Comparison of ENCODE assay signal across 15 cellular contexts in the genomic region with DNA sequence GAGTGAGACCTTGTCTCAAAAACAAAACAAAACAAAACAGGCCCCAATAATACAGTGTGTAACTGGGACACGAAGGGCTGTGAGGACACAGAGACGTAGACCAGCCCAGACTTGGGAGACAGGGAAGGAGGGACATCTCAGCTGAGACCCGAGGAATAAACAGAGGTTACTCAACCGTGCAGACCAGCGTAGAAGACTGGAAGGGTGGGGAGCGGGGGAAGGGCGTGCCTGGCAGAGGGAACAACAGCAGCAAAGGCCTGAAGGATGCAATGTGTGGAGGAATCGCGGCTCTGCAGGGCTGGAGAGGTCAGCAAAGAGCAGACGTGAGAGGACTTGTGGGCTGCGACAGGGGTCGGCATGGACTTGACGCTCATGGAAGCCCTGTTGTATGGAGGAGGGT. TPM values are rescaled to one million over a fixed set of nuclear protein-coding genes. Genes with fewer than 3 reads are reported as not detected.
A peak's percentile ranks its signal among the peaks of the same experiment; 100 is the strongest.
DNase-seq lines count a peak whose midpoint lies in the region; ATAC-seq and TF ChIP-seq lines count a peak whose summit lies in the region.
"Had no signal": no experiment of that assay in that cellular context is flagged by ENCODE, and none has a peak within 500 bp of the region (broad histone marks: within the 10 kb centered on the region; RNA-seq: fewer than 3 reads in every experiment).

No MANE protein-coding gene starts in this region.

- no peak overlapping the region for H2BK15ac ChIP-seq in mesenchymal stem cell (ENCODE audit: low read depth, poor library complexity, severe bottlenecking)

- H3K14ac ChIP-seq in mesenchymal stem cell (ENCODE audit: low read length in 2 of 2) = no peak overlapping the region

- no peaks in the 10 kb centered on the region for H3K36me3 Mint-ChIP-seq in activated CD8-positive, alpha-beta T cell treated with anti-CD3 and anti-CD28 coated beads for 36 hours (ENCODE audit: low read depth)

- H2AK5ac ChIP-seq in mesenchymal stem cell (ENCODE audit: low read length, severe bottlenecking) = no peak overlapping the region

- no peak overlapping the region for H3K9ac ChIP-seq in mesenchymal stem cell (ENCODE audit: low read length)

- H2AFZ ChIP-seq in mesenchymal stem cell (ENCODE audit: low read depth, low read length) = no peak overlapping the region

- H3K27ac Mint-ChIP-seq in activated CD8-positive, alpha-beta T cell treated with anti-CD3 and anti-CD28 coated beads for 36 hours = no peak overlapping the region

- H3K4ac ChIP-seq in mesenchymal stem cell (ENCODE audit: low read depth in 1 of 2, low read length in 2 of 2) = no peak overlapping the region

- TF ChIP-seq CTCF in activated CD8-positive, alpha-beta T cell treated with anti-CD3 and anti-CD28 coated beads for 36 hours (IDR thresholded peaks at IDR 0.05) = no peak

- H3K4me3 Mint-ChIP-seq in activated CD8-positive, alpha-beta T cell treated with anti-CD3 and anti-CD28 coated beads for 36 hours = peak overlapping the region; percentile 26

- no peaks in the 10 kb centered on the region for H3K9me3 ChIP-seq in mesenchymal stem cell (ENCODE audit: control insufficient read depth, low read length)
- H3K9me3 ChIP-seq: left lung, pancreas, Peyer's patch had no signal

- H3K27ac ChIP-seq in mesenchymal stem cell (ENCODE audit: low read length, poor library complexity, severe bottlenecking) = no peak overlapping the region
- H3K27ac ChIP-seq: left lung, pancreas, Peyer's patch had no signal

- peaks cover 26% of the 10 kb centered on the region for H3K4me1 ChIP-seq in mesenchymal stem cell (ENCODE audit: control insufficient read depth, insufficient read depth, low read depth, low read length)
- H3K4me1 ChIP-seq: pancreas had no signal

- intact Hi-C loops in activated CD8-positive, alpha-beta T cell treated with anti-CD3 and anti-CD28 coated beads for 36 hours (cut with micrococcal nuclease) = loop anchor here (5.0 to 10.0 kb wide), 3 partner anchors 126 to 208 kb away; a partner anchor contains a TSS

- H3K4me2 ChIP-seq in mesenchymal stem cell (ENCODE audit: low read length, poor library complexity, severe bottlenecking) = no peak overlapping the region

- no peaks in the 10 kb centered on the region for H3K36me3 ChIP-seq in mesenchymal stem cell (ENCODE audit: control insufficient read depth in 1 of 2, insufficient read depth in 2 of 2, low read depth in 1 of 2, low read length in 2 of 2)
- H3K36me3 ChIP-seq: left lung, pancreas, Peyer's patch had no signal

- 29% methylated on average over 13 of the region's 13 CpGs for WGBS in mesenchymal stem cell

- H3K27me3 ChIP-seq in mesenchymal stem cell (ENCODE audit: control insufficient read depth in 1 of 2, insufficient read depth in 1 of 2, low read length in 2 of 2) = peaks cover 0 to 8% of the 10 kb centered on the region in 2 experiments
- H3K27me3 ChIP-seq: pancreas, Peyer's patch had no signal

- DNase-seq in COLO668 (lab: John Stamatoyannopoulos, UW; ENCODE audit: unreplicated experiment) = peak; percentile 17
- DNase-seq in activated CD8-positive, alpha-beta T cell treated with anti-CD3 and anti-CD28 coated beads for 36 hours = no peak
- DNase-seq in mesenchymal stem cell = peak; percentile 55
- DNase-seq in NCI-H446 (lab: John Stamatoyannopoulos, UW) = no peak
- DNase-seq in NCI-H1417 treated with DMSO at 0.1 percent for 48 hours (lab: John Stamatoyannopoulos, UW) = no peak
- DNase-seq in NOMO-1 (lab: John Stamatoyannopoulos, UW; ENCODE audit: unreplicated experiment in 2 of 2) = no peak
- DNase-seq: anterior cingulate cortex; KBM-7; pancreas; Peyer's patch; stimulated activated CD4-positive, alpha-beta T cell treated with anti-CD3 and anti-CD28 coated beads, Interleukin-4, amount 100 ng/mL, for 24 hours; stimulated activated CD8-positive, alpha-beta memory T cell treated with anti-CD3 and anti-CD28 coated beads, Interleukin-4, amount 100 ng/mL, for 48 hours had no signal

- no peak overlapping the region for H3K18ac ChIP-seq in mesenchymal stem cell (ENCODE audit: low read depth in 1 of 2, low read length in 2 of 2)

- H4K91ac ChIP-seq in mesenchymal stem cell (ENCODE audit: low read length) = no peak overlapping the region

- no peak overlapping the region for H4K8ac ChIP-seq in mesenchymal stem cell (ENCODE audit: low read length)

- peaks cover 39% of the 10 kb centered on the region for H3K4me1 Mint-ChIP-seq in activated CD8-positive, alpha-beta T cell treated with anti-CD3 and anti-CD28 coated beads for 36 hours (ENCODE audit: low read depth)

- no peak overlapping the region for H3K4me3 ChIP-seq in mesenchymal stem cell (ENCODE audit: insufficient read depth in 1 of 2, low read depth in 1 of 2, low read length in 2 of 2)
- H3K4me3 ChIP-seq: left lung, pancreas, Peyer's patch, skin epidermis had no signal

- no peak overlapping the region for H2BK12ac ChIP-seq in mesenchymal stem cell (ENCODE audit: low read length in 2 of 2)

- no peak overlapping the region for H2BK5ac ChIP-seq in mesenchymal stem cell (ENCODE audit: low read depth, low read length, poor library complexity, severe bottlenecking)

- CTCF ChIA-PET in activated CD8-positive, alpha-beta T cell treated with anti-CD3 and anti-CD28 coated beads for 36 hours (lab: Charles Lee) = interaction anchor here (0.7 to 6.2 kb wide), 24 partner anchors 11 to 207 kb away, joined by 3 to 53 read pairs (median 6); a partner anchor contains a TSS

- no peak overlapping the region for H3K23ac ChIP-seq in mesenchymal stem cell (ENCODE audit: low read length in 2 of 2)

- no peaks in the 10 kb centered on the region for H3K9me3 Mint-ChIP-seq in activated CD8-positive, alpha-beta T cell treated with anti-CD3 and anti-CD28 coated beads for 36 hours

- no peak overlapping the region for H2BK120ac ChIP-seq in mesenchymal stem cell (ENCODE audit: low read depth, low read length)

- no peaks in the 10 kb centered on the region for H3K79me1 ChIP-seq in mesenchymal stem cell (replicated peaks; ENCODE audit: low read length, poor library complexity, severe bottlenecking)

- peaks cover 4% of the 10 kb centered on the region for H3K27me3 Mint-ChIP-seq in activated CD8-positive, alpha-beta T cell treated with anti-CD3 and anti-CD28 coated beads for 36 hours

- no peak for ATAC-seq in activated CD8-positive, alpha-beta T cell treated with anti-CD3 and anti-CD28 coated beads for 36 hours

- POLR2A ChIA-PET in activated CD8-positive, alpha-beta T cell treated with anti-CD3 and anti-CD28 coated beads for 36 hours (lab: Charles Lee) = interaction anchor here (0.6 to 1.1 kb wide), 3 partner anchors 37 to 81 kb away, joined by 3 to 6 read pairs (median 3); no protein-coding TSS in a partner anchor

RNA-seq across cellular contexts. Expression of a gene that starts 11.6 kb away (rescaled TPM):
- 1 to 10 TPM; 4.5 to 5.9 TPM for total RNA-seq in activated CD8-positive, alpha-beta T cell treated with anti-CD3 and anti-CD28 coated beads for 36 hours
- 4.4 TPM for polyA plus RNA-seq in mesenchymal stem cell (2013, experiment 1 of 2)
- polyA plus RNA-seq in mesenchymal stem cell (2013, experiment 2 of 2) = 3.9 TPM
- total RNA-seq: H4 had no signal

RNA-seq across cellular contexts. Expression of a gene that starts 15.7 kb away (rescaled TPM):
- 1 to 10 TPM; 2.1 to 2.9 TPM for total RNA-seq in activated CD8-positive, alpha-beta T cell treated with anti-CD3 and anti-CD28 coated beads for 36 hours
- 0.07 TPM for polyA plus RNA-seq in mesenchymal stem cell (2013, experiment 1 of 2)
- polyA plus RNA-seq in mesenchymal stem cell (2013, experiment 2 of 2) = 0.01 TPM

RNA-seq across cellular contexts. Expression of a gene that starts 41.4 kb away (rescaled TPM):
- 10 to 100 TPM; 24.7 to 24.9 TPM for total RNA-seq in activated CD8-positive, alpha-beta T cell treated with anti-CD3 and anti-CD28 coated beads for 36 hours
- 27.4 TPM for polyA plus RNA-seq in mesenchymal stem cell (2013, experiment 1 of 2)
- polyA plus RNA-seq in mesenchymal stem cell (2013, experiment 2 of 2) = 27.4 TPM

RNA-seq across cellular contexts. Expression of a gene that starts 42.5 kb away (rescaled TPM):
- 100 to 1,000 TPM; 150 to 162 TPM for total RNA-seq in activated CD8-positive, alpha-beta T cell treated with anti-CD3 and anti-CD28 coated beads for 36 hours
- 110 TPM for polyA plus RNA-seq in mesenchymal stem cell (2013, experiment 1 of 2)
- polyA plus RNA-seq in mesenchymal stem cell (2013, experiment 2 of 2) = 117 TPM

RNA-seq across cellular contexts. Expression of a gene that starts 51.4 kb away (rescaled TPM):
- 1 to 10 TPM in 1 of 2 experiments, under 1 TPM in 1; 0.61 to 1.1 TPM for total RNA-seq in activated CD8-positive, alpha-beta T cell treated with anti-CD3 and anti-CD28 coated beads for 36 hours
- 6.9 TPM for polyA plus RNA-seq in mesenchymal stem cell (2013, experiment 1 of 2)
- 7.7 TPM for polyA plus RNA-seq in mesenchymal stem cell (2013, experiment 2 of 2)
- total RNA-seq: H4 had no signal

Comparison
In these comparisons a context has a peak if more than half of its experiments do, and no peak if none do; other contexts are left out.
1. DNase-seq: peak in COLO668 (single experiment) and mesenchymal stem cell (single experiment); none in activated CD8-positive, alpha-beta T cell treated with anti-CD3 and anti-CD28 coated beads for 36 hours (single experiment), NCI-H446 (0 of 2), NCI-H1417 treated with DMSO at 0.1 percent for 48 hours (single experiment) and NOMO-1 (0 of 2).